12 cellular contexts compared by ENCODE assay signal in the genomic region with DNA sequence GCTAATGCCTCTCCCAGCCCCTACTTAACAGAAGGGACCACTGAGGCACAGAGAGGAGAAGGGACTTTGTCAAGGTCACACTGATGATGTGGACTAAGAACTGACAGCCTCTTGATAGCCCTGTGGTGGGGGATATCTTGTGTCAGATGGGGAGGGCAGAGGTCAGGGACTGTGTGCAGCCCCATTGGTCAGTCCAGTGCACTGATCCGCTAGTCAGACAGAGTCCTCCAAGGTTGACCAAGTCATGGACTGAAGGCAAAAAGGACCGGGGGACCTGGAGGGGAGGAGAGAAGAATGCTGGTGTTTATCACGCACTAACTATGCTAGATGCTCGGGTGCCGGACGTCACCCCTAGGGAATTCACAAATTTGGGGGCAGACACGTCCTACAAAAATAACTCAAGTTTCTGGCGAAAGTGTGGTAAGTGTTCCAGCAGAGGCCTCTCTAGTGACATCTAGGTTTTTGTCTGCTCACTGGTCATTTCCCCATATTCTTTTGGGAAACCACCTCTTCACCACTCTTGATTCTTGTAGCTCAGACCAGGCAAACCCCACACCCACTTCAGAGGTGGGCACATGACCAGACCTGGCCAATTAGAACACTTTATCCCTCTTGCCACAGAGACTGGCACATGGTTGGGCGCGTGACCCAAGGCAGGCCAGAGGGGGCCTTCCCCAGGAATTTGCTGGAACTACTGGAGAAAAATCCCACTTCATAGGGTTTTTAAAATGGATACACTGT. TPM values are rescaled to one million over a fixed set of nuclear protein-coding genes. Genes with fewer than 3 reads are reported as not detected.
DNase-seq lines count a peak whose midpoint lies in the region; ATAC-seq and TF ChIP-seq lines count a peak whose summit lies in the region.
"Had no signal": no experiment of that assay in that cellular context is flagged by ENCODE, and none has a peak within 500 bp of the region (broad histone marks: within the 10 kb centered on the region; RNA-seq: fewer than 3 reads in every experiment).

No MANE protein-coding gene starts in this region.

- peak; percentile 74 for DNase-seq in GM13976 (ENCODE audit: low spot score)
- DNase-seq in right atrium auricular region (ENCODE audit: low spot score), result no peak
- DNase-seq in AG08396 (ENCODE audit: low spot score), result no peak
- no peak for DNase-seq in hepatic stellate cell (ENCODE audit: low spot score)
- no peak for DNase-seq in activated CD4-positive, alpha-beta T cell treated with anti-CD3 and anti-CD28 coated beads, Interleukin-2, amount 10 ng/mL, durations not matched to agents 7 days and 5 days
- DNase-seq in COR-L47 (lab: John Stamatoyannopoulos, UW), result no peak
- DNase-seq: upper lobe of left lung had no signal

- H3K36me3 ChIP-seq in right atrium auricular region, result no peaks in the 10 kb centered on the region
- H3K36me3 ChIP-seq: upper lobe of left lung had no signal

- no peak overlapping the region for H3K27ac Mint-ChIP-seq in activated CD4-positive, alpha-beta T cell treated with anti-CD3 and anti-CD28 coated beads, Interleukin-2, amount 10 ng/mL, durations not matched to agents 7 days and 5 days
- H3K27ac Mint-ChIP-seq: natural killer cell treated with Interleukin-12 subunit alpha and Interleukin-12 subunit beta and Interleukin-15 and Interleukin-18, amount 100 ng/mL, for 72 hours had no signal

- H3K4me3 ChIP-seq in right atrium auricular region, result no peak overlapping the region
- H3K4me3 ChIP-seq: upper lobe of left lung had no signal

- H3K27me3 ChIP-seq in right atrium auricular region, result no peaks in the 10 kb centered on the region
- H3K27me3 ChIP-seq: upper lobe of left lung had no signal

- H3K27me3 Mint-ChIP-seq in activated CD4-positive, alpha-beta T cell treated with anti-CD3 and anti-CD28 coated beads, Interleukin-2, amount 10 ng/mL, durations not matched to agents 7 days and 5 days, result peaks cover 6% of the 10 kb centered on the region

- H3K36me3 Mint-ChIP-seq in activated CD4-positive, alpha-beta T cell treated with anti-CD3 and anti-CD28 coated beads, Interleukin-2, amount 10 ng/mL, durations not matched to agents 7 days and 5 days (ENCODE audit: low read depth), result no peaks in the 10 kb centered on the region
- H3K36me3 Mint-ChIP-seq: natural killer cell treated with Interleukin-12 subunit alpha and Interleukin-12 subunit beta and Interleukin-15 and Interleukin-18, amount 100 ng/mL, for 72 hours had no signal

- CTCF ChIA-PET in activated CD4-positive, alpha-beta T cell treated with anti-CD3 and anti-CD28 coated beads, Interleukin-2, amount 10 ng/mL, durations not matched to agents 7 days and 5 days (lab: Charles Lee), result no interaction called here

- no peaks in the 10 kb centered on the region for H3K9me3 Mint-ChIP-seq in activated CD4-positive, alpha-beta T cell treated with anti-CD3 and anti-CD28 coated beads, Interleukin-2, amount 10 ng/mL, durations not matched to agents 7 days and 5 days
- H3K9me3 Mint-ChIP-seq: central memory CD8-positive, alpha-beta T cell; natural killer cell treated with Interleukin-12 subunit alpha and Interleukin-12 subunit beta and Interleukin-15 and Interleukin-18, amount 100 ng/mL, for 72 hours had no signal

- peak overlapping the region; percentile 56 to 62 for H3K27ac ChIP-seq in right atrium auricular region
- H3K27ac ChIP-seq: upper lobe of left lung had no signal

- H3K4me1 Mint-ChIP-seq in activated CD4-positive, alpha-beta T cell treated with anti-CD3 and anti-CD28 coated beads, Interleukin-2, amount 10 ng/mL, durations not matched to agents 7 days and 5 days, result no peaks in the 10 kb centered on the region
- H3K4me1 Mint-ChIP-seq: central memory CD8-positive, alpha-beta T cell had no signal

- TF ChIP-seq CTCF in GM13976 (IDR thresholded peaks at IDR 0.05; ENCODE audit: borderline replicate concordance, control extremely low read depth, extremely low read depth, insufficient read depth, missing control alignments), result no peak
- no peak for TF ChIP-seq CTCF in right atrium auricular region (IDR thresholded peaks at IDR 0.05)

- no peak overlapping the region for H3K4me3 Mint-ChIP-seq in activated CD4-positive, alpha-beta T cell treated with anti-CD3 and anti-CD28 coated beads, Interleukin-2, amount 10 ng/mL, durations not matched to agents 7 days and 5 days
- H3K4me3 Mint-ChIP-seq: central memory CD8-positive, alpha-beta T cell; natural killer cell treated with Interleukin-12 subunit alpha and Interleukin-12 subunit beta and Interleukin-15 and Interleukin-18, amount 100 ng/mL, for 72 hours had no signal

- POLR2A ChIA-PET in activated CD4-positive, alpha-beta T cell treated with anti-CD3 and anti-CD28 coated beads, Interleukin-2, amount 10 ng/mL, durations not matched to agents 7 days and 5 days (lab: Charles Lee), result no interaction called here

- in situ Hi-C loops in GM13976 (cut with MboI; ENCODE audit: low sequenced_read_pairs, unreplicated experiment), result no loop called here

- no peaks in the 10 kb centered on the region for H3K9me3 ChIP-seq in right atrium auricular region
- H3K9me3 ChIP-seq: upper lobe of left lung had no signal

- peak; percentile 66 for ATAC-seq in GM21390 (IDR thresholded peaks at IDR 0.05; ENCODE audit: unreplicated experiment)
- ATAC-seq in HG03469 (IDR thresholded peaks at IDR 0.05; ENCODE audit: unreplicated experiment), result peak; percentile 52

- H3K4me1 ChIP-seq in right atrium auricular region, result peaks cover 0 to 12% of the 10 kb centered on the region in 2 donors
- H3K4me1 ChIP-seq: upper lobe of left lung had no signal

RNA-seq across cellular contexts. Expression of a gene that starts 21.0 kb away (rescaled TPM):
- 1 to 10 TPM; 4.9 to 8.0 TPM for total RNA-seq in right atrium auricular region
- total RNA-seq in activated CD4-positive, alpha-beta T cell treated with anti-CD3 and anti-CD28 coated beads, Interleukin-2, amount 10 ng/mL, durations not matched to agents 7 days and 5 days, result not detected
- total RNA-seq: LHCN-M2 had no signal

RNA-seq across cellular contexts. Expression of a gene that starts 45.5 kb away (rescaled TPM):
- 100 to 1,000 TPM in 1 of 2 donors, 10 to 100 TPM in 1; 84.5 to 125 TPM for total RNA-seq in right atrium auricular region
- 100 to 1,000 TPM; 111 to 133 TPM for total RNA-seq in activated CD4-positive, alpha-beta T cell treated with anti-CD3 and anti-CD28 coated beads, Interleukin-2, amount 10 ng/mL, durations not matched to agents 7 days and 5 days

Comparison
In these comparisons a context has a peak if more than half of its experiments do, and no peak if none do; other contexts are left out.
1. RNA of a gene that starts 21.0 kb away (total RNA-seq): 4.9 to 8.0 TPM in right atrium auricular region; not detected in activated CD4-positive, alpha-beta T cell treated with anti-CD3 and anti-CD28 coated beads, Interleukin-2, amount 10 ng/mL, durations not matched to agents 7 days and 5 days; every median in the first group is over 4 times any median in the second.